In the genomic region with DNA sequence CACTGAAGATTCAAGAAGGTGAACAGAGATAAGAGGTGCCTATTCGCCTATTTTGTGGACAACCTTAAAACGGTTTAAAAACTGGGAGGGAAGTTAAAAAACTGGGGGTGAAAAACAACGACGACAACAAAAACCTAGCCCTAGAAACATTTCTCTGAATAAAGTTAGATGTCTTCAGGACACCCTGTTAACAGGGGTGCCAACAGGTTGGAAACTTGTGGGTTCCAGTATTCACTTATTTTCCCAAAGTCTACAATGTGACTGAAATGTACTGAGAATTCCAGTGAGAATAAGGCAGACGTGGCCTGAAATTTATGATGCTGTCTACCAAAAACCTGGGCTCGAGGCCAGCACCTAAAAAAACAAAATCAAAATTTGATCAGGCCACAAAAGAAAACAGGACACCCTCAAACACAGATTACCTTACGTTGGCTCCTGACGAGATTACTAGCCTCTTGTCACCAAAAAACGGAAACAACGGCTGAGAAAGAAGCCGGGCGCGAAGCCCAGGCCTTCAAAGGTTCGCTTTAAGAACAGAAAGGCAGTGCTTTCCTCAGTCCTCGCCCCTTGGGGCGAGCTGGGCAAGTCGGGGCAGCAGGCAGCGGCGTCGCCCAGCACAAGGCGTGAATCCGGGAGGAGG, we compare ENCODE assay signal across 8 cellular contexts.
DNase-seq lines count a peak whose midpoint lies in the region; ATAC-seq and TF ChIP-seq lines count a peak whose summit lies in the region.

No MANE protein-coding gene starts in this region.

- peak; percentile 43 for ATAC-seq in HG02852 (IDR thresholded peaks at IDR 0.05; ENCODE audit: unreplicated experiment)

- H3K9me3 ChIP-seq in SK-N-MC (ENCODE audit: low read depth, low read length) = no peaks in the 10 kb centered on the region

- peaks cover 18% of the 10 kb centered on the region for H3K4me1 ChIP-seq in rectal smooth muscle tissue (ENCODE audit: control insufficient read depth, insufficient read depth, low read length)

- no peak for TF ChIP-seq CTCF in fibroblast of pulmonary artery (IDR thresholded peaks at IDR 0.05; ENCODE audit: low read length, missing control alignments)

- H3K4me3 ChIP-seq in SK-N-MC (peak overlapping the region; percentile 95), fibroblast of pulmonary artery (replicated peaks; ENCODE audit: low read depth, low read length) (peak overlapping the region; percentile 97), rectal smooth muscle tissue (ENCODE audit: low read length) (peak overlapping the region; percentile 97)

- no peaks in the 10 kb centered on the region for H3K27me3 ChIP-seq in rectal smooth muscle tissue (ENCODE audit: control insufficient read depth, insufficient read depth, low read length)

- DNase-seq in NCI-H1105 (lab: John Stamatoyannopoulos, UW) (peak; percentile 91), NCI-H1105 treated with DMSO at 0.1 percent for 48 hours (lab: John Stamatoyannopoulos, UW) (no peak), SK-N-MC (ENCODE audit: low read depth, low spot score) (no peak), fibroblast of pulmonary artery (ENCODE audit: low read depth) (no peak), iPS-NIHi11 (ENCODE audit: low spot score) (no peak), NCI-H2196 (lab: John Stamatoyannopoulos, UW; ENCODE audit: unreplicated experiment) (no peak)

- peaks cover 2% of the 10 kb centered on the region for H3K36me3 ChIP-seq in SK-N-MC (ENCODE audit: insufficient read depth, low read length)
- H3K36me3 ChIP-seq in rectal smooth muscle tissue (ENCODE audit: control insufficient read depth, insufficient read depth, low read length) = no peaks in the 10 kb centered on the region

- H3K27ac ChIP-seq in SK-N-MC (peak overlapping the region; percentile 97), rectal smooth muscle tissue (ENCODE audit: low read depth, low read length) (peak overlapping the region; percentile 99)

- H3K9ac ChIP-seq in SK-N-MC (ENCODE audit: insufficient read length) = peak overlapping the region; percentile 97
- peak overlapping the region; percentile 89 for H3K9ac ChIP-seq in rectal smooth muscle tissue (ENCODE audit: low read length)
